18 cellular contexts compared by ENCODE assay signal in the genomic region with DNA sequence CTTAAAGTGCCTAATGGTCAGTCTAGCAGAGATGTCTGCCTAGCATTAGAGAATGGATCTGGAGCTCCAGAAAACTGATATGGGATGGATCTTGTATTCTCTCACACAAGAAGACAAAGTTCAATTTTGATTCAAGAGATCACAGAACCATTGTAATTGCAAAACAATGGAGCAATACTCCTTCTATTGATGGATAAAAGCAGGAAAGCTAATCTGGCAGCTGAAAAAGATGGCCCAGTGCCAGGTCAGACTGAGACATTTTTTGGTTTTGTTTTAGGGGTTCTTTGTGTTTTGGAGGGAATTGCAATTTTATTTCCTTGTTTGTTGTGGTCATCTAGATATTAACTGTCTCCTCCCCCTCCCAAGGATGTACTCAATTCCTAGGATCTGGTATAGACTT. TPM values are rescaled to one million over a fixed set of nuclear protein-coding genes. Genes with fewer than 3 reads are reported as not detected.
A peak's percentile ranks its signal among the peaks of the same experiment; 100 is the strongest.
DNase-seq lines count a peak whose midpoint lies in the region; ATAC-seq and TF ChIP-seq lines count a peak whose summit lies in the region.
"Had no signal": no experiment of that assay in that cellular context is flagged by ENCODE, and none has a peak within 500 bp of the region (broad histone marks: within the 10 kb centered on the region; RNA-seq: fewer than 3 reads in every experiment).

No MANE protein-coding gene starts in this region.

- H3K9me3 ChIP-seq in neural progenitor cell (ENCODE audit: low read depth) = no peaks in the 10 kb centered on the region
- H3K9me3 ChIP-seq: Caco-2 had no signal

- DNase-seq in neural progenitor cell (ENCODE audit: low spot score) (no peak), substantia nigra (lab: John Stamatoyannopoulos, UW) (peak in 3 of 49 donors; percentile 1 to 16 (median 5))
- no peak for DNase-seq in NK-92 treated with Interleukin-12 subunit alpha and Interleukin-12 subunit beta, amount 100 ng/mL, for 24 hours (lab: John Stamatoyannopoulos, UW)
- no peak for DNase-seq in activated CD4-positive, alpha-beta T cell treated with anti-CD3 and anti-CD28 coated beads, Interleukin-2, amount 50 U/mL, for 4 hours
- DNase-seq: AML-193; Caco-2; CD4-positive, alpha-beta T cell; DMS153; DMS79; GDM1; HFFc6; KBM-7 had no signal

- H3K36me3 Mint-ChIP-seq in neural progenitor cell = no peaks in the 10 kb centered on the region

- no peaks in the 10 kb centered on the region for H4K20me1 ChIP-seq in neural progenitor cell (ENCODE audit: low read depth)

- H3K27ac Mint-ChIP-seq in neural progenitor cell = no peak overlapping the region
- H3K27ac Mint-ChIP-seq: CD4-positive, alpha-beta T cell; GM23338; HFFc6 had no signal

- no peak for TF ChIP-seq EP300 in Ishikawa (IDR thresholded peaks at IDR 0.05; ENCODE audit: borderline replicate concordance)

- H3K27me3 Mint-ChIP-seq in neural progenitor cell (ENCODE audit: insufficient read depth, low read depth) = peaks cover 18% of the 10 kb centered on the region

- H2AFZ ChIP-seq in neural progenitor cell (replicated peaks) = peak overlapping the region; percentile 24
- H2AFZ ChIP-seq: GM23338 had no signal

- H3K4me1 Mint-ChIP-seq in neural progenitor cell = peaks cover 8% of the 10 kb centered on the region
- H3K4me1 Mint-ChIP-seq: GM23338 had no signal

- no peaks in the 10 kb centered on the region for H3K27me3 ChIP-seq in neural progenitor cell

- no peak for ATAC-seq in HG02798 (IDR thresholded peaks at IDR 0.05; ENCODE audit: poor library complexity, unreplicated experiment)
- ATAC-seq: GM23338, HCT116 had no signal

- H3K4me3 ChIP-seq in neural progenitor cell = no peak overlapping the region
- H3K4me3 ChIP-seq: GM23338 had no signal

- H3K4me2 ChIP-seq in neural progenitor cell = no peak overlapping the region
- H3K4me2 ChIP-seq: GM23338 had no signal

- TF ChIP-seq CTCF in neural progenitor cell (IDR thresholded peaks at IDR 0.05) = no peak

- H3K9ac ChIP-seq in neural progenitor cell = no peak overlapping the region

- H3K27ac ChIP-seq in cingulate gyrus (ENCODE audit: low read depth, low read length) (peak overlapping the region; percentile 13), neural progenitor cell (no peak overlapping the region), substantia nigra (ENCODE audit: low read depth, low read length, poor library complexity, severe bottlenecking) (peak overlapping the region; percentile 39)
- H3K27ac ChIP-seq: C4-2B had no signal

- H3K4me1 ChIP-seq in neural progenitor cell = peaks cover 8% of the 10 kb centered on the region

- no peak overlapping the region for H3K4me3 Mint-ChIP-seq in neural progenitor cell
- H3K4me3 Mint-ChIP-seq: CD4-positive, alpha-beta T cell; GM23338; HFFc6 had no signal

- no peaks in the 10 kb centered on the region for H3K79me2 ChIP-seq in neural progenitor cell (ENCODE audit: low read depth)

- no peaks in the 10 kb centered on the region for H3K36me3 ChIP-seq in neural progenitor cell

- H3K9me3 Mint-ChIP-seq in neural progenitor cell = peaks cover 5% of the 10 kb centered on the region
- H3K9me3 Mint-ChIP-seq: CD4-positive, alpha-beta T cell; GM23338; HFFc6 had no signal

- TF ChIP-seq RAD21 in Ishikawa (IDR thresholded peaks at IDR 0.05; ENCODE audit: low read depth) = no peak

- no peaks in the 10 kb centered on the region for H3F3A ChIP-seq in neural progenitor cell (ENCODE audit: low read depth)

TF ChIP-seq in Ishikawa, 13 proteins besides CTCF, POLR2A, EP300 and RAD21:
- TF ChIP-seq, protein P1, sequence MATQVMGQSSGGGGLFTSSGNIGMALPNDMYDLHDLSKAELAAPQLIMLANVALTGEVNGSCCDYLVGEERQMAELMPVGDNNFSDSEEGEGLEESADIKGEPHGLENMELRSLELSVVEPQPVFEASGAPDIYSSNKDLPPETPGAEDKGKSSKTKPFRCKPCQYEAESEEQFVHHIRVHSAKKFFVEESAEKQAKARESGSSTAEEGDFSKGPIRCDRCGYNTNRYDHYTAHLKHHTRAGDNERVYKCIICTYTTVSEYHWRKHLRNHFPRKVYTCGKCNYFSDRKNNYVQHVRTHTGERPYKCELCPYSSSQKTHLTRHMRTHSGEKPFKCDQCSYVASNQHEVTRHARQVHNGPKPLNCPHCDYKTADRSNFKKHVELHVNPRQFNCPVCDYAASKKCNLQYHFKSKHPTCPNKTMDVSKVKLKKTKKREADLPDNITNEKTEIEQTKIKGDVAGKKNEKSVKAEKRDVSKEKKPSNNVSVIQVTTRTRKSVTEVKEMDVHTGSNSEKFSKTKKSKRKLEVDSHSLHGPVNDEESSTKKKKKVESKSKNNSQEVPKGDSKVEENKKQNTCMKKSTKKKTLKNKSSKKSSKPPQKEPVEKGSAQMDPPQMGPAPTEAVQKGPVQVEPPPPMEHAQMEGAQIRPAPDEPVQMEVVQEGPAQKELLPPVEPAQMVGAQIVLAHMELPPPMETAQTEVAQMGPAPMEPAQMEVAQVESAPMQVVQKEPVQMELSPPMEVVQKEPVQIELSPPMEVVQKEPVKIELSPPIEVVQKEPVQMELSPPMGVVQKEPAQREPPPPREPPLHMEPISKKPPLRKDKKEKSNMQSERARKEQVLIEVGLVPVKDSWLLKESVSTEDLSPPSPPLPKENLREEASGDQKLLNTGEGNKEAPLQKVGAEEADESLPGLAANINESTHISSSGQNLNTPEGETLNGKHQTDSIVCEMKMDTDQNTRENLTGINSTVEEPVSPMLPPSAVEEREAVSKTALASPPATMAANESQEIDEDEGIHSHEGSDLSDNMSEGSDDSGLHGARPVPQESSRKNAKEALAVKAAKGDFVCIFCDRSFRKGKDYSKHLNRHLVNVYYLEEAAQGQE (IDR thresholded peaks at IDR 0.05; ENCODE audit: low read depth) = no peak
- TF ChIP-seq NFIC (IDR thresholded peaks at IDR 0.05) = 0 out of 2 replicates have a peak, but pooled peaks have one; percentile 19
TF ChIP-seq in Ishikawa: peak in this region for 1.

RNA-seq across cellular contexts. Expression of a gene that starts 14.6 kb away (rescaled TPM):
- 24.1 and 24.8 TPM in 2 replicates for total RNA-seq in neural progenitor cell (ENCODE audit: low replicate concordance)
